Comparison of ENCODE assay signal across 1 cellular context in genomic region chr12:47787596-47788319, GRCh38.
TF ChIP-seq lines count a peak whose summit lies in the region.

No MANE protein-coding gene starts in this region.

TF ChIP-seq in HepG2, 621 proteins besides CTCF, POLR2A, EP300 and RAD21:
- TF ChIP-seq ZNF569 (CRISPR knock-in tag; IDR thresholded peaks at IDR 0.05; ENCODE audit: borderline replicate concordance) (no peak), ZNF768 (CRISPR knock-in tag; IDR thresholded peaks at IDR 0.05) (peak; percentile 91), CEBPG (CRISPR knock-in tag; IDR thresholded peaks at IDR 0.05) (no peak), ZBTB8A (CRISPR knock-in tag; IDR thresholded peaks at IDR 0.05; ENCODE audit: borderline replicate concordance, low read depth) (no peak)
